15 cellular contexts compared by ENCODE assay signal in the genomic region with DNA sequence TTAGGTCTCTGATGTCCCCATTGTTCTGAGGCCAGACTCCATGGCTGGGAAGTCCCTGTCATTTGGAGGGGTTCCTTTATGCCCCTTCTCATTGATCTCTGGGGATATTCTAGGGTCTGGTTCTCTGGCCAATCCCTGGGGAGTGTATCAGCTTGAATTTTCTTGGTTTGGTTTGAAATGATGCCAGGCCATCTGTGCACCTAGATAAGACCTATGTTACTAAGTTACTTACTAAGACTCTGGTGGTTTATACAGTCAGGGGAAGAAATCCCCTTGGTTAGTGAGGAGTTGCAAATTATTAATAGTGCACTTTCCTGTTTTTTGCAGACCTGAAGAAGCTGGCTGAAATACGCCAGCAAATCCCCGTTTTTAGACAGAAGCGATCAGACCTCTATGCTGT. TPM values are rescaled to one million over a fixed set of nuclear protein-coding genes. Genes with fewer than 3 reads are reported as not detected.
DNase-seq lines count a peak whose midpoint lies in the region; ATAC-seq and TF ChIP-seq lines count a peak whose summit lies in the region.
"Had no signal": no experiment of that assay in that cellular context is flagged by ENCODE, and none has a peak within 500 bp of the region (broad histone marks: within the 10 kb centered on the region; RNA-seq: fewer than 3 reads in every experiment).

No MANE protein-coding gene starts in this region.

- no peaks in the 10 kb centered on the region for H3K9me3 ChIP-seq in CD4-positive, alpha-beta T cell (ENCODE audit: control insufficient read depth, low read length)
- H3K9me3 ChIP-seq: left ventricle myocardium inferior had no signal

- no peak for TF ChIP-seq CTCF in CD4-positive, alpha-beta T cell (IDR thresholded peaks at IDR 0.05)

- H3K4me3 Mint-ChIP-seq in CD4-positive, alpha-beta T cell, result no peak overlapping the region

- peak; percentile 76 for ATAC-seq in GM18909 (IDR thresholded peaks at IDR 0.05; ENCODE audit: poor library complexity, unreplicated experiment)
- ATAC-seq in HG03460 (IDR thresholded peaks at IDR 0.05; ENCODE audit: unreplicated experiment), result peak; percentile 75
- no peak for ATAC-seq in CD4-positive, alpha-beta T cell (ENCODE audit: poor library complexity)
- ATAC-seq in HG02798 (IDR thresholded peaks at IDR 0.05; ENCODE audit: poor library complexity, unreplicated experiment), result no peak
- ATAC-seq: activated naive CD4-positive, alpha-beta T cell treated with anti-CD3 and anti-CD28 coated beads, Interleukin-2, amount 50 U/mL, for 72 hours had no signal

- H3K27me3 ChIP-seq in CD4-positive, alpha-beta T cell (ENCODE audit: control insufficient read depth, insufficient read depth, low read length), result no peaks in the 10 kb centered on the region

- intact Hi-C loops in cardiac septum (cut with DNase I), result no loop called here
- intact Hi-C loops in CD4-positive, alpha-beta T cell (cut with DNase I, micrococcal nuclease), result no loop called here

- H3K27me3 Mint-ChIP-seq in CD4-positive, alpha-beta T cell, result no peaks in the 10 kb centered on the region

- POLR2A ChIA-PET in CD4-positive, alpha-beta T cell (lab: Charles Lee), result no interaction called here

- no peak overlapping the region for H3K27ac ChIP-seq in CD4-positive, alpha-beta T cell (ENCODE audit: low read depth, low read length)
- H3K27ac ChIP-seq: left ventricle myocardium inferior had no signal

- H3K9me3 Mint-ChIP-seq in CD4-positive, alpha-beta T cell, result no peaks in the 10 kb centered on the region

- no peaks in the 10 kb centered on the region for H3K4me1 Mint-ChIP-seq in CD4-positive, alpha-beta T cell (ENCODE audit: low read depth)

- H3K27ac Mint-ChIP-seq in CD4-positive, alpha-beta T cell, result no peak overlapping the region
- H3K27ac Mint-ChIP-seq: activated naive CD4-positive, alpha-beta T cell treated with anti-CD3 and anti-CD28 coated beads, Interleukin-2, amount 50 U/mL, for 72 hours had no signal

- DNase-seq in astrocyte of the hippocampus (ENCODE audit: low read depth, low spot score), result peak; percentile 44
- DNase-seq in myocyte (ENCODE audit: low read depth), result peak; percentile 9
- DNase-seq in cardiac septum (ENCODE audit: low spot score), result no peak
- no peak for DNase-seq in pons (ENCODE audit: low spot score)
- no peak for DNase-seq in CD4-positive, alpha-beta T cell
- DNase-seq: activated CD4-positive, alpha-beta T cell treated with anti-CD3 and anti-CD28 coated beads, Interleukin-2, amount 50 U/mL, for 1 hour; EL; left ventricle myocardium inferior; NCI-H187 treated with DMSO at 0.1 percent for 48 hours; NCI-H446 treated with DMSO at 0.1 percent for 48 hours; occipital lobe had no signal

- H3K36me3 Mint-ChIP-seq in CD4-positive, alpha-beta T cell (ENCODE audit: low read depth), result peaks cover 81% of the 10 kb centered on the region

- CTCF ChIA-PET in CD4-positive, alpha-beta T cell (lab: Charles Lee), result no interaction called here

RNA-seq across cellular contexts. Expression of gene NIT2, which starts 20.3 kb away (rescaled TPM):
- total RNA-seq in myocyte (23.6 and 28.9 TPM in 2 replicates), cardiac septum (41.0 TPM)
- polyA plus RNA-seq in myocyte (2012), result 38.3 TPM
- 10 to 100 TPM; 18.6 to 21.4 TPM for total RNA-seq in CD4-positive, alpha-beta T cell

RNA-seq across cellular contexts. Expression of gene TOMM70, which starts 46.0 kb away (rescaled TPM):
- 102 and 107 TPM in 2 replicates for total RNA-seq in myocyte
- polyA plus RNA-seq in myocyte (2012), result 28.4 TPM
- total RNA-seq in cardiac septum, result 54.0 TPM
- total RNA-seq in CD4-positive, alpha-beta T cell, result 10 to 100 TPM; 20.9 to 21.6 TPM

RNA-seq across cellular contexts. Expression of gene LNP1, which starts 46.5 kb away (rescaled TPM):
- 8.3 and 8.7 TPM in 2 replicates for total RNA-seq in myocyte
- 3.5 TPM for polyA plus RNA-seq in myocyte (2012)
- total RNA-seq in cardiac septum, result 4.6 TPM
- total RNA-seq in CD4-positive, alpha-beta T cell, result under 1 TPM; 0.47 to 0.70 TPM

Comparison
In these comparisons a context has a peak if more than half of its experiments do, and no peak if none do; other contexts are left out.
1. ATAC-seq: peak in GM18909 (single experiment) and HG03460 (single experiment); none in CD4-positive, alpha-beta T cell (single experiment) and HG02798 (single experiment).
2. DNase-seq: peak in astrocyte of the hippocampus (single experiment) and myocyte (single experiment); none in cardiac septum (single experiment), pons (single experiment) and CD4-positive, alpha-beta T cell (0 of 10).